In genomic region chr17:41579484-41580243, GRCh38 we compare ENCODE assay signal across 8 cellular contexts. TPM values are rescaled to one million over a fixed set of nuclear protein-coding genes. Genes with fewer than 3 reads are reported as not detected.
A peak's percentile ranks its signal among the peaks of the same experiment; 100 is the strongest.
DNase-seq lines count a peak whose midpoint lies in the region; ATAC-seq and TF ChIP-seq lines count a peak whose summit lies in the region.

No MANE protein-coding gene starts in this region.

- no peak overlapping the region for H3K23ac ChIP-seq in trophoblast cell (ENCODE audit: low read length)

- H3K27me3 ChIP-seq in GM06990 (replicated peaks; ENCODE audit: control insufficient read depth, insufficient read depth, low read length) (peaks cover 1% of the 10 kb centered on the region; the same call in 1 of the 2 replicates), trophoblast cell (ENCODE audit: insufficient read depth, low read length) (no peaks in the 10 kb centered on the region)

- peak overlapping the region; percentile 5 for H4K8ac ChIP-seq in trophoblast cell (ENCODE audit: low read depth, low read length)

- ATAC-seq in GM18870 (IDR thresholded peaks at IDR 0.05; ENCODE audit: unreplicated experiment): no peak

- no peak overlapping the region for H4K12ac ChIP-seq in trophoblast cell (ENCODE audit: low read depth, low read length)

- peak; percentile 41 for DNase-seq in GM06990 (ENCODE audit: extremely low read depth, insufficient read length)
- DNase-seq in SHP77 (lab: John Stamatoyannopoulos, UW): peak; percentile 62 to 64
- DNase-seq in activated gamma-delta T cell treated with anti-CD3 and anti-CD28 coated beads, Interleukin-2, amount 50 U/mL, for 16 hours (ENCODE audit: low read depth): peak; percentile 11
- peak; percentile 87 for DNase-seq in germinal center (ENCODE audit: low spot score)
- peak; percentile 97 to 99 for DNase-seq in trophoblast cell
- DNase-seq in ureter (ENCODE audit: low spot score): peak; percentile 90

- H2BK120ac ChIP-seq in trophoblast cell (ENCODE audit: insufficient read depth, low read length, poor library complexity): peak overlapping the region; percentile 15

- no peaks in the 10 kb centered on the region for H3K79me2 ChIP-seq in trophoblast cell (ENCODE audit: control insufficient read depth, insufficient read depth, low read length, poor library complexity)

- no peak overlapping the region for H3K4me2 ChIP-seq in trophoblast cell (ENCODE audit: low read length)

- no peak overlapping the region for H2BK5ac ChIP-seq in trophoblast cell (ENCODE audit: low read depth, low read length, poor library complexity)

- H2BK12ac ChIP-seq in trophoblast cell (ENCODE audit: low read length): peak overlapping the region; percentile 26

- peak overlapping the region; percentile 29 for H3K18ac ChIP-seq in trophoblast cell (ENCODE audit: low read length)

- H3K27ac ChIP-seq in trophoblast cell (ENCODE audit: low read depth, low read length): no peak overlapping the region

- H3K36me3 ChIP-seq in GM06990 (ENCODE audit: control insufficient read depth, insufficient read depth, low read length): no peaks in the 10 kb centered on the region
- no peaks in the 10 kb centered on the region for H3K36me3 ChIP-seq in trophoblast cell (ENCODE audit: control insufficient read depth in 1 of 2, insufficient read depth in 2 of 2, low read length in 2 of 2)

- no peak overlapping the region for H3K4ac ChIP-seq in trophoblast cell (ENCODE audit: low read depth, low read length)

- H2AFZ ChIP-seq in trophoblast cell (ENCODE audit: insufficient read depth, low read length, poor library complexity): no peak overlapping the region

- peak; percentile 85 for TF ChIP-seq CTCF in GM06990 (IDR thresholded peaks at IDR 0.05; ENCODE audit: insufficient read depth, low read length, poor library complexity, severe bottlenecking)
- peak; percentile 85 for TF ChIP-seq CTCF in LNCAP (IDR thresholded peaks at IDR 0.05)

- H3K4me3 ChIP-seq in GM06990 (replicated peaks; ENCODE audit: low read depth, low read length): no peak overlapping the region
- H3K4me3 ChIP-seq in trophoblast cell (ENCODE audit: low read depth, low read length): no peak overlapping the region

- H3K9me3 ChIP-seq in trophoblast cell (ENCODE audit: insufficient read depth, low read depth, low read length): peaks cover 2% of the 10 kb centered on the region

- H3K4me1 ChIP-seq in trophoblast cell (ENCODE audit: control insufficient read depth in 1 of 2, insufficient read depth in 2 of 2, low read length in 2 of 2): peaks cover 6 to 10% of the 10 kb centered on the region in 2 experiments

- no CpG with 5 or more reads among the region's 18 CpGs for WGBS in trophoblast cell (ENCODE audit: extremely low coverage, insufficient coverage, insufficient read length)

- H3K9ac ChIP-seq in trophoblast cell (ENCODE audit: low read length): no peak overlapping the region

- H2AK5ac ChIP-seq in trophoblast cell (ENCODE audit: low read length): peak overlapping the region; percentile 32

- peak overlapping the region; percentile 64 for H4K91ac ChIP-seq in trophoblast cell (ENCODE audit: low read depth, low read length)

- H3K14ac ChIP-seq in trophoblast cell (ENCODE audit: low read length): peak overlapping the region; percentile 43

- H3K79me1 ChIP-seq in trophoblast cell (ENCODE audit: low read length): peaks cover 5% of the 10 kb centered on the region

RNA-seq across cellular contexts. Expression of gene KRT14, which starts 7.0 kb away (rescaled TPM):
- 12.0 and 12.4 TPM in 2 replicates for polyA plus RNA-seq in trophoblast cell (2013)
- total RNA-seq in ureter: 0.52 TPM

RNA-seq across cellular contexts. Expression of gene KRT9, which starts 7.8 kb away (rescaled TPM):
- 0.19 TPM in 2 replicates for polyA plus RNA-seq in trophoblast cell (2013)
- not detected for total RNA-seq in ureter

RNA-seq across cellular contexts. Expression of gene KRT16, which starts 32.9 kb away (rescaled TPM):
- polyA plus RNA-seq in trophoblast cell (2013): 7.9 and 8.4 TPM in 2 replicates
- 0.73 TPM for total RNA-seq in ureter

RNA-seq across cellular contexts. Expression of gene KRT17, which starts 44.7 kb away (rescaled TPM):
- 145 and 161 TPM in 2 replicates for polyA plus RNA-seq in trophoblast cell (2013)
- 223 TPM for total RNA-seq in ureter

RNA-seq across cellular contexts. Expression of gene KRT19, which starts 51.6 kb away (rescaled TPM):
- 1,394 and 1,458 TPM in 2 replicates for polyA plus RNA-seq in trophoblast cell (2013)
- total RNA-seq in ureter: 2,124 TPM

Comparison
In these comparisons a context has a peak if more than half of its experiments do, and no peak if none do; other contexts are left out.
1. DNase-seq: peak in every context shown above with its lines; median percentile 98 in trophoblast cell; 90 in ureter; 87 in germinal center; 63 in SHP77; 41 in GM06990; 11 in activated gamma-delta T cell treated with anti-CD3 and anti-CD28 coated beads, Interleukin-2, amount 50 U/mL, for 16 hours.